Comparison of ENCODE assay signal across 1 cellular context in the genomic region with DNA sequence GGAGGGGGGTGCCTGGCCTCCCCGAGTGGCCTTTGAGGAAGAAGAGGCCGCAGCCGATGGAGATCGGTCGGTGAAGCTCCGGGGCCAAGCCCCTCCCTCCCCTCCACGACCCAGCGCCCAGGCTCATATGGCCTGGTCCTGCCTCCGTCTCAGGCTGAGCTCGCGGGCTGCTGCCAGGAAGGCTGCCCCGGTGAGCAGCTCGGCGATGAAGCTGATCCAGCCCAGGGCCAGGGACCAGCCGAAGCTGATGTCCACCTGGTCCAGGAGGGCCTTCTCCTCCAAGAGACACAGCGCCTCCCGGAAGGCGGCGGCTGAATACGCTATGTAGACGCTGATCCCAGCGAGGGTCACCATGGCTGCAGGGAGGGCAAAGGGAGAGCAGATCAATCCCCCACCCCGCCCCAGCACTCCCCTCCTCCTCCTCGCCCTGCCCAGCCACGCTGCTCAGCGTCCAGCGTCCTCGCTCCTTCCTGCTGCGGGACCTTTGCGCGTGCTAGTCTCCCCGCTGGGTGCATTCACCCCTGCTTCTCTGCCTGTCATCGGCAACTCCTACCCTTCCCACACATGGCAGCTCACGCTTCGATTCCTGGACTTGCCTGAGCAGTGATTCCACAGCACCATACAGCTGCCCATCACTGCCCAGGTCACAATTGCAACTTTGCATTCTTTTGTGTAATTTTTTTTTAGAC.
TF ChIP-seq lines count a peak whose summit lies in the region.

No MANE protein-coding gene starts in this region.

TF ChIP-seq in HepG2, 621 proteins besides CTCF, POLR2A, EP300 and RAD21 (continued from another document):
- TF ChIP-seq, protein P1, sequence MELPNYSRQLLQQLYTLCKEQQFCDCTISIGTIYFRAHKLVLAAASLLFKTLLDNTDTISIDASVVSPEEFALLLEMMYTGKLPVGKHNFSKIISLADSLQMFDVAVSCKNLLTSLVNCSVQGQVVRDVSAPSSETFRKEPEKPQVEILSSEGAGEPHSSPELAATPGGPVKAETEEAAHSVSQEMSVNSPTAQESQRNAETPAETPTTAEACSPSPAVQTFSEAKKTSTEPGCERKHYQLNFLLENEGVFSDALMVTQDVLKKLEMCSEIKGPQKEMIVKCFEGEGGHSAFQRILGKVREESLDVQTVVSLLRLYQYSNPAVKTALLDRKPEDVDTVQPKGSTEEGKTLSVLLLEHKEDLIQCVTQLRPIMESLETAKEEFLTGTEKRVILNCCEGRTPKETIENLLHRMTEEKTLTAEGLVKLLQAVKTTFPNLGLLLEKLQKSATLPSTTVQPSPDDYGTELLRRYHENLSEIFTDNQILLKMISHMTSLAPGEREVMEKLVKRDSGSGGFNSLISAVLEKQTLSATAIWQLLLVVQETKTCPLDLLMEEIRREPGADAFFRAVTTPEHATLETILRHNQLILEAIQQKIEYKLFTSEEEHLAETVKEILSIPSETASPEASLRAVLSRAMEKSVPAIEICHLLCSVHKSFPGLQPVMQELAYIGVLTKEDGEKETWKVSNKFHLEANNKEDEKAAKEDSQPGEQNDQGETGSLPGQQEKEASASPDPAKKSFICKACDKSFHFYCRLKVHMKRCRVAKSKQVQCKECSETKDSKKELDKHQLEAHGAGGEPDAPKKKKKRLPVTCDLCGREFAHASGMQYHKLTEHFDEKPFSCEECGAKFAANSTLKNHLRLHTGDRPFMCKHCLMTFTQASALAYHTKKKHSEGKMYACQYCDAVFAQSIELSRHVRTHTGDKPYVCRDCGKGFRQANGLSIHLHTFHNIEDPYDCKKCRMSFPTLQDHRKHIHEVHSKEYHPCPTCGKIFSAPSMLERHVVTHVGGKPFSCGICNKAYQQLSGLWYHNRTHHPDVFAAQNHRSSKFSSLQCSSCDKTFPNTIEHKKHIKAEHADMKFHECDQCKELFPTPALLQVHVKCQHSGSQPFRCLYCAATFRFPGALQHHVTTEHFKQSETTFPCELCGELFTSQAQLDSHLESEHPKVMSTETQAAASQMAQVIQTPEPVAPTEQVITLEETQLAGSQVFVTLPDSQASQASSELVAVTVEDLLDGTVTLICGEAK (IDR thresholded peaks at IDR 0.05), result no peak
- TF ChIP-seq, protein P1 (CRISPR knock-in tag; IDR thresholded peaks at IDR 0.05), result 0 out of 2 replicates have a peak, but pooled peaks have one; percentile 33
- peak; percentile 57; the same call in 1 of the 2 replicates for TF ChIP-seq GABPB1 (CRISPR knock-in tag; IDR thresholded peaks at IDR 0.05)
- no peak for TF ChIP-seq JUND (CRISPR knock-in tag; IDR thresholded peaks at IDR 0.05)
- 0 out of 2 replicates have a peak, but pooled peaks have one; percentile 18 for TF ChIP-seq NR1H2 (CRISPR knock-in tag; IDR thresholded peaks at IDR 0.05; ENCODE audit: borderline replicate concordance, low read depth)
- TF ChIP-seq YY1 (IDR thresholded peaks at IDR 0.05; ENCODE audit: insufficient read depth, insufficient replicate concordance, low read depth, low read length), result no peak
- TF ChIP-seq WIZ (CRISPR knock-in tag; IDR thresholded peaks at IDR 0.05), result 0 out of 2 replicates have a peak, but pooled peaks have one; percentile 3
- TF ChIP-seq TAF1 (CRISPR knock-in tag; IDR thresholded peaks at IDR 0.05), result peak; percentile 29; the same call in 1 of the 2 replicates
- TF ChIP-seq, protein P2, sequence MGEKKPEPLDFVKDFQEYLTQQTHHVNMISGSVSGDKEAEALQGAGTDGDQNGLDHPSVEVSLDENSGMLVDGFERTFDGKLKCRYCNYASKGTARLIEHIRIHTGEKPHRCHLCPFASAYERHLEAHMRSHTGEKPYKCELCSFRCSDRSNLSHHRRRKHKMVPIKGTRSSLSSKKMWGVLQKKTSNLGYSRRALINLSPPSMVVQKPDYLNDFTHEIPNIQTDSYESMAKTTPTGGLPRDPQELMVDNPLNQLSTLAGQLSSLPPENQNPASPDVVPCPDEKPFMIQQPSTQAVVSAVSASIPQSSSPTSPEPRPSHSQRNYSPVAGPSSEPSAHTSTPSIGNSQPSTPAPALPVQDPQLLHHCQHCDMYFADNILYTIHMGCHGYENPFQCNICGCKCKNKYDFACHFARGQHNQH (CRISPR knock-in tag; IDR thresholded peaks at IDR 0.05), result peak; percentile 25; the same call in 1 of the 2 replicates
- no peak for TF ChIP-seq PHB2 (IDR thresholded peaks at IDR 0.05; ENCODE audit: partially characterized antibody)
- TF ChIP-seq, protein P3, sequence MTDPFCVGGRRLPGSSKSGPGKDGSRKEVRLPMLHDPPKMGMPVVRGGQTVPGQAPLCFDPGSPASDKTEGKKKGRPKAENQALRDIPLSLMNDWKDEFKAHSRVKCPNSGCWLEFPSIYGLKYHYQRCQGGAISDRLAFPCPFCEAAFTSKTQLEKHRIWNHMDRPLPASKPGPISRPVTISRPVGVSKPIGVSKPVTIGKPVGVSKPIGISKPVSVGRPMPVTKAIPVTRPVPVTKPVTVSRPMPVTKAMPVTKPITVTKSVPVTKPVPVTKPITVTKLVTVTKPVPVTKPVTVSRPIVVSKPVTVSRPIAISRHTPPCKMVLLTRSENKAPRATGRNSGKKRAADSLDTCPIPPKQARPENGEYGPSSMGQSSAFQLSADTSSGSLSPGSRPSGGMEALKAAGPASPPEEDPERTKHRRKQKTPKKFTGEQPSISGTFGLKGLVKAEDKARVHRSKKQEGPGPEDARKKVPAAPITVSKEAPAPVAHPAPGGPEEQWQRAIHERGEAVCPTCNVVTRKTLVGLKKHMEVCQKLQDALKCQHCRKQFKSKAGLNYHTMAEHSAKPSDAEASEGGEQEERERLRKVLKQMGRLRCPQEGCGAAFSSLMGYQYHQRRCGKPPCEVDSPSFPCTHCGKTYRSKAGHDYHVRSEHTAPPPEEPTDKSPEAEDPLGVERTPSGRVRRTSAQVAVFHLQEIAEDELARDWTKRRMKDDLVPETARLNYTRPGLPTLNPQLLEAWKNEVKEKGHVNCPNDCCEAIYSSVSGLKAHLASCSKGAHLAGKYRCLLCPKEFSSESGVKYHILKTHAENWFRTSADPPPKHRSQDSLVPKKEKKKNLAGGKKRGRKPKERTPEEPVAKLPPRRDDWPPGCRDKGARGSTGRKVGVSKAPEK (CRISPR knock-in tag; IDR thresholded peaks at IDR 0.05; ENCODE audit: borderline replicate concordance), result 0 out of 2 replicates have a peak, but pooled peaks have one; percentile 39
- TF ChIP-seq, protein P4, sequence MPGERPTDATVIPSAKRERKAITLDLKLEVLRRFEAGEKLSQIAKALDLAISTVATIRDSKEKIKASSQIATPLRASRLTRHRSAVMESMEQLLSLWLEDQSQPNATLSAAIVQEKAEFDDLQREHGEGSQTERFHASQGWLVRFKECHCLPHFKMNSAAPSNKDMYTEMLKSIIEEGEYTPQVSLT (CRISPR knock-in tag; IDR thresholded peaks at IDR 0.05; ENCODE audit: borderline replicate concordance, low read depth), result no peak
TF ChIP-seq in HepG2: peak in this region for 34.
